Comparison of ENCODE assay signal across 1 cellular context in the genomic region with DNA sequence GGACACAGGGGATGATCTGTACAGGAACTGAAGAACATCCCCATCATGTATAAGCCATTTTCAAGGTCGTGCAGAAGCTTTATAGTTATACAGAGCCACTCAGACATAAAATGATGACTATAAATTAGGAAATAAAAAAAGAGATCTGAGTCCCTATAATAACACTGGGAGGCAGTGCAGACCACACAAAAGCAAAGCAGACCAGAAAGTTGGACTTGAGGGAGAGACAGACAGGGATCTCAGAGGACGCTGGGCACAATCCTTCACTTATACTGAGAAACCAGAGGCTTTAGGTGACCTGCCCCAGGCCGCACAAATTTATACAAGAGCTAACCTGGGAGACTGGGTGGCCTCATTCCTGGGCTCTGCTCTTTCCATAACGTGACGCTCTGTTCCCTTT.
TF ChIP-seq lines count a peak whose summit lies in the region.

No MANE protein-coding gene starts in this region.

TF ChIP-seq in liver, 16 proteins besides CTCF, POLR2A, EP300 and RAD21 (continued from another document):
- no peak for TF ChIP-seq EGR1 (IDR thresholded peaks at IDR 0.05; ENCODE audit: low read depth in 2 of 2)
- TF ChIP-seq, protein P1, sequence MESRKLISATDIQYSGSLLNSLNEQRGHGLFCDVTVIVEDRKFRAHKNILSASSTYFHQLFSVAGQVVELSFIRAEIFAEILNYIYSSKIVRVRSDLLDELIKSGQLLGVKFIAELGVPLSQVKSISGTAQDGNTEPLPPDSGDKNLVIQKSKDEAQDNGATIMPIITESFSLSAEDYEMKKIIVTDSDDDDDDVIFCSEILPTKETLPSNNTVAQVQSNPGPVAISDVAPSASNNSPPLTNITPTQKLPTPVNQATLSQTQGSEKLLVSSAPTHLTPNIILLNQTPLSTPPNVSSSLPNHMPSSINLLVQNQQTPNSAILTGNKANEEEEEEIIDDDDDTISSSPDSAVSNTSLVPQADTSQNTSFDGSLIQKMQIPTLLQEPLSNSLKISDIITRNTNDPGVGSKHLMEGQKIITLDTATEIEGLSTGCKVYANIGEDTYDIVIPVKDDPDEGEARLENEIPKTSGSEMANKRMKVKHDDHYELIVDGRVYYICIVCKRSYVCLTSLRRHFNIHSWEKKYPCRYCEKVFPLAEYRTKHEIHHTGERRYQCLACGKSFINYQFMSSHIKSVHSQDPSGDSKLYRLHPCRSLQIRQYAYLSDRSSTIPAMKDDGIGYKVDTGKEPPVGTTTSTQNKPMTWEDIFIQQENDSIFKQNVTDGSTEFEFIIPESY (IDR thresholded peaks at IDR 0.05), result no peak
